ENCODE assay signal across 1 cellular context in genomic region chr14:32985881-32986280, GRCh38.
TF ChIP-seq lines count a peak whose summit lies in the region.

No MANE protein-coding gene starts in this region.

TF ChIP-seq in H1, 55 proteins besides CTCF, POLR2A, EP300 and RAD21 (continued from another document):
- no peak for TF ChIP-seq CTBP2 (IDR thresholded peaks at IDR 0.05; ENCODE audit: borderline replicate concordance, insufficient read depth, insufficient read length, low read length)
- no peak for TF ChIP-seq TEAD4 (IDR thresholded peaks at IDR 0.05; ENCODE audit: low read depth, low read length)
